8 cellular contexts compared by ENCODE assay signal in genomic region chr19:5804516-5805464, GRCh38. TPM values are rescaled to one million over a fixed set of nuclear protein-coding genes. Genes with fewer than 3 reads are reported as not detected.
DNase-seq lines count a peak whose midpoint lies in the region; ATAC-seq and TF ChIP-seq lines count a peak whose summit lies in the region.

NRTN (plus strand) TSS chr19:5805067; CDS start chr19:5824166, 19,099 bp downstream.

- intact Hi-C loops in activated CD4-positive, alpha-beta T cell treated with anti-CD3 and anti-CD28 coated beads for 36 hours (cut with DNase I, micrococcal nuclease), result loop anchor here (1.0 to 5.0 kb wide), 12 partner anchors 13 to 589 kb away; partner anchors contain the start of genes DUS3L (in 2 of the 2), NDUFA11 (in 2 of the 2), CATSPERD (in 1 of the 2) and GTF2F1 (in 1 of the 2)
- intact Hi-C loops in tibial artery (cut with DNase I; ENCODE audit: low total_unique reads), result loop anchor here (2.0 kb wide), 1 partner anchor 92 kb away; no protein-coding TSS in a partner anchor

- DNase-seq in ACHN (peak; percentile 14), HUDEP-2 (lab: John Stamatoyannopoulos, UW; ENCODE audit: unreplicated experiment in 76 of 76) (peak in 39 of 76 experiments; percentile 16 to 66 (median 39)), tibial artery (no peak)
- peak; percentile 72 for DNase-seq in activated CD4-positive, alpha-beta T cell treated with anti-CD3 and anti-CD28 coated beads for 36 hours
- peak; percentile 53 for DNase-seq in effector CD8-positive, alpha-beta T cell (lab: John Stamatoyannopoulos, UW)

- H3K4me1 Mint-ChIP-seq in activated CD4-positive, alpha-beta T cell treated with anti-CD3 and anti-CD28 coated beads for 36 hours, result peaks cover 21% of the 10 kb centered on the region
- peaks cover 16% of the 10 kb centered on the region for H3K4me1 Mint-ChIP-seq in nephron

- H3K27ac Mint-ChIP-seq in activated CD4-positive, alpha-beta T cell treated with anti-CD3 and anti-CD28 coated beads for 36 hours, result peak within 1 kb of the TSS; percentile 12
- H3K27ac Mint-ChIP-seq in nephron, result peak within 1 kb of the TSS in 1 of 3 experiments; percentile 61

- no peaks in the 10 kb centered on the region for H3K36me3 Mint-ChIP-seq in activated CD4-positive, alpha-beta T cell treated with anti-CD3 and anti-CD28 coated beads for 36 hours (ENCODE audit: low read depth)
- no peaks in the 10 kb centered on the region for H3K36me3 Mint-ChIP-seq in nephron (ENCODE audit: low read depth)

- H3K4me3 Mint-ChIP-seq in activated CD4-positive, alpha-beta T cell treated with anti-CD3 and anti-CD28 coated beads for 36 hours, result peak within 1 kb of the TSS; percentile 63
- H3K4me3 Mint-ChIP-seq in nephron, result peak within 1 kb of the TSS; percentile 76 to 83 (median 79)

- in situ Hi-C loops in ACHN (cut with HindIII; ENCODE audit: low pct_ligation_motif_present, low pct_unique_long_range_greater_than_20kb, low sequenced_read_pairs), result no loop called here

- peaks cover 0 to 20% (median 7%) of the 10 kb centered on the region in 4 donors for H3K4me1 ChIP-seq in tibial artery

- no peaks in the 10 kb centered on the region for H3K9me3 ChIP-seq in tibial artery

- no peaks in the 10 kb centered on the region for H3K9me3 Mint-ChIP-seq in activated CD4-positive, alpha-beta T cell treated with anti-CD3 and anti-CD28 coated beads for 36 hours (ENCODE audit: low read depth)
- H3K9me3 Mint-ChIP-seq in nephron, result no peaks in the 10 kb centered on the region

- no peak for ATAC-seq in activated CD4-positive, alpha-beta T cell treated with anti-CD3 and anti-CD28 coated beads for 36 hours
- ATAC-seq in GM19455 (IDR thresholded peaks at IDR 0.05; ENCODE audit: unreplicated experiment), result no peak
- no peak for ATAC-seq in GM21528 (IDR thresholded peaks at IDR 0.05; ENCODE audit: low FRiP score, unreplicated experiment)

- H3K27ac ChIP-seq in tibial artery, result no peak within 1 kb of the TSS

- H3K4me3 ChIP-seq in tibial artery, result peak within 1 kb of the TSS in 1 of 2 donors; percentile 2

- peaks cover 0 to 79% of the 10 kb centered on the region in 2 donors for H3K27me3 ChIP-seq in tibial artery

- TF ChIP-seq CTCF in nephron (IDR thresholded peaks at IDR 0.05; ENCODE audit: unreplicated experiment in 3 of 3) (no peak), tibial artery (IDR thresholded peaks at IDR 0.05) (no peak)

- CTCF ChIA-PET in activated CD4-positive, alpha-beta T cell treated with anti-CD3 and anti-CD28 coated beads for 36 hours (lab: Charles Lee), result interaction anchor here (0.5 to 2.3 kb wide), 29 partner anchors 9 to 323 kb away, joined by 3 to 37 read pairs (median 5); partner anchors contain the start of genes CATSPERD, DUS3L, NDUFA11 and RANBP3

- POLR2A ChIA-PET in activated CD4-positive, alpha-beta T cell treated with anti-CD3 and anti-CD28 coated beads for 36 hours (lab: Charles Lee), result interaction anchor here (0.6 to 1.6 kb wide), 5 partner anchors 10 to 118 kb away, joined by 3 to 18 read pairs (median 7); partner anchors contain the start of genes NDUFA11 and VMAC

- H3K27me3 Mint-ChIP-seq in activated CD4-positive, alpha-beta T cell treated with anti-CD3 and anti-CD28 coated beads for 36 hours, result peaks cover 16% of the 10 kb centered on the region
- peaks cover 49% of the 10 kb centered on the region for H3K27me3 Mint-ChIP-seq in nephron (ENCODE audit: low read depth)

- no peaks in the 10 kb centered on the region for H3K36me3 ChIP-seq in tibial artery

RNA-seq across cellular contexts. Expression of gene NRTN, which starts in this region (rescaled TPM):
- total RNA-seq in activated CD4-positive, alpha-beta T cell treated with anti-CD3 and anti-CD28 coated beads for 36 hours, result under 1 TPM; 0.21 to 0.32 TPM

Comparison
In these comparisons a context has a peak if more than half of its experiments do, and no peak if none do; other contexts are left out.
1. Peak in DNase-seq in activated CD4-positive, alpha-beta T cell treated with anti-CD3 and anti-CD28 coated beads for 36 hours; RNA of the gene not detected or under 1 TPM.
2. DNase-seq: peak in ACHN (single experiment), HUDEP-2 (39 of 76) and effector CD8-positive, alpha-beta T cell (single experiment); none in tibial artery (0 of 2).